ENCODE assay signal across 8 cellular contexts in genomic region chr1:42924249-42925131, GRCh38. TPM values are rescaled to one million over a fixed set of nuclear protein-coding genes. Genes with fewer than 3 reads are reported as not detected.
DNase-seq lines count a peak whose midpoint lies in the region; ATAC-seq and TF ChIP-seq lines count a peak whose summit lies in the region.

No MANE protein-coding gene starts in this region.

- TF ChIP-seq CTCF in GM12875 (IDR thresholded peaks at IDR 0.05; ENCODE audit: borderline replicate concordance, insufficient read depth, low read depth, low read length): 0 out of 2 replicates have a peak, but pooled peaks have one; percentile 24
- TF ChIP-seq CTCF in left ventricle myocardium inferior (IDR thresholded peaks at IDR 0.05; ENCODE audit: borderline replicate concordance): peak; percentile 26
- peak; percentile 17 to 38 (median 30) for TF ChIP-seq CTCF in uterus (IDR thresholded peaks at IDR 0.05)

- DNase-seq in NCI-H1436 (lab: John Stamatoyannopoulos, UW): peak; percentile 96
- DNase-seq in T-helper 1 cell: peak; percentile 83 to 92 (median 87)
- DNase-seq in amygdala (lab: John Stamatoyannopoulos, UW): peak; percentile 75 to 97 (median 93)
- peak; percentile 96 for DNase-seq in left ventricle myocardium inferior
- DNase-seq in pulmonary artery endothelial cell (ENCODE audit: low read depth, low spot score): peak; percentile 57
- DNase-seq in uterus: peak; percentile 93

- H3K36me3 ChIP-seq in left ventricle myocardium inferior (peaks cover 28% of the 10 kb centered on the region), uterus (no peaks in the 10 kb centered on the region)

- ATAC-seq in HG02763 (IDR thresholded peaks at IDR 0.05; ENCODE audit: unreplicated experiment): peak; percentile 93

- H3K27ac ChIP-seq in left ventricle myocardium inferior (replicated peaks): peak overlapping the region; percentile 98
- peak overlapping the region; percentile 93 to 97 for H3K27ac ChIP-seq in uterus

- no peaks in the 10 kb centered on the region for H3K9me3 ChIP-seq in left ventricle myocardium inferior (replicated peaks)
- H3K9me3 ChIP-seq in uterus: no peaks in the 10 kb centered on the region

- H3K4me3 ChIP-seq in GM12875 (ENCODE audit: low read depth, low read length): peak overlapping the region; percentile 80
- peak overlapping the region; percentile 93 for H3K4me3 ChIP-seq in left ventricle myocardium inferior
- H3K4me3 ChIP-seq in uterus: peak overlapping the region; percentile 85 to 92

- intact Hi-C loops in left ventricle myocardium inferior (cut with micrococcal nuclease): no loop called here
- intact Hi-C loops in uterus (cut with DNase I; ENCODE audit: low total_unique reads): loop anchor here (10.0 kb wide), 1 partner anchor 140 kb away; no protein-coding TSS in a partner anchor

- H3K4me1 ChIP-seq in left ventricle myocardium inferior (peaks cover 16% of the 10 kb centered on the region), uterus (no peaks in the 10 kb centered on the region)

- TF ChIP-seq POLR2A in uterus (IDR thresholded peaks at IDR 0.05): peak; percentile 80 to 86

- no peaks in the 10 kb centered on the region for H3K27me3 ChIP-seq in left ventricle myocardium inferior (ENCODE audit: low read depth)
- H3K27me3 ChIP-seq in uterus: no peaks in the 10 kb centered on the region

RNA-seq across cellular contexts. Expression of gene SLC2A1, which starts 34.2 kb away (rescaled TPM):
- 54.9 TPM for total RNA-seq in left ventricle myocardium inferior
- 26.7 and 45.4 TPM in 2 replicates for total RNA-seq in pulmonary artery endothelial cell
- 10 to 100 TPM in 3 of 4 donors, 1 to 10 TPM in 1; 4.6 to 76.2 (median 28.2) TPM for total RNA-seq in uterus

Comparison
In these comparisons a context has a peak if more than half of its experiments do, and no peak if none do; other contexts are left out.
1. Peak in every context shown above with its lines: DNase-seq, ATAC-seq, H3K4me3 ChIP-seq and H3K27ac ChIP-seq.